Comparison of ENCODE assay signal across 15 cellular contexts in genomic region chr10:121580276-121581116, GRCh38. TPM values are rescaled to one million over a fixed set of nuclear protein-coding genes. Genes with fewer than 3 reads are reported as not detected.
DNase-seq lines count a peak whose midpoint lies in the region; ATAC-seq lines count a peak whose summit lies in the region.
"Had no signal": no experiment of that assay in that cellular context is flagged by ENCODE, and none has a peak within 500 bp of the region (broad histone marks: within the 10 kb centered on the region; RNA-seq: fewer than 3 reads in every experiment).

No MANE protein-coding gene starts in this region.

- H3K9me3 ChIP-seq in HUES48 (ENCODE audit: control insufficient read depth, insufficient read depth, low read length) (no peaks in the 10 kb centered on the region), SJCRH30 (replicated peaks) (peaks cover 4% of the 10 kb centered on the region; the same call in 1 of the 2 replicates), iPS-18c (ENCODE audit: control insufficient read depth, insufficient read depth, low read length) (no peaks in the 10 kb centered on the region)
- H3K9me3 ChIP-seq: BE2C, prostate gland had no signal

- H3K27ac ChIP-seq in HUES48 (ENCODE audit: low read depth, low read length), result peak overlapping the region; percentile 96
- H3K27ac ChIP-seq in SJCRH30, result no peak overlapping the region

- H3K9ac ChIP-seq in HUES48 (ENCODE audit: low read depth, low read length), result peak overlapping the region; percentile 12; the same call in 1 of the 2 replicates

- H3K4me1 ChIP-seq in HUES48 (ENCODE audit: control insufficient read depth, insufficient read depth, low read length), result peaks cover 67% of the 10 kb centered on the region
- H3K4me1 ChIP-seq in SJCRH30, result no peaks in the 10 kb centered on the region; the same call in 1 of the 2 replicates
- H3K4me1 ChIP-seq: BE2C had no signal

- peak; percentile 26 to 42 for DNase-seq in SJCRH30
- peak; percentile 71 for DNase-seq in renal cortical epithelial cell (ENCODE audit: low read depth)
- DNase-seq in stimulated activated CD4-positive, alpha-beta T cell treated with anti-CD3 and anti-CD28 coated beads, Interleukin-1b, Interleukin-23, amount 100 ng/mL, for 48 hours, result no peak
- no peak for DNase-seq in SHP77 treated with DMSO at 0.1 percent for 48 hours (lab: John Stamatoyannopoulos, UW)
- DNase-seq: BE2C; central memory CD4-positive, alpha-beta T cell; erythroblast; GOT3; stimulated activated CD4-positive, alpha-beta T cell treated with anti-CD3 and anti-CD28 coated beads, Interleukin-2, amount 100 ng/mL, for 48 hours; stimulated activated naive CD4-positive, alpha-beta T cell had no signal

- H3K36me3 ChIP-seq in HUES48 (ENCODE audit: control insufficient read depth, insufficient read depth, low read length) (peaks cover 34% of the 10 kb centered on the region), SJCRH30 (peaks cover 4% of the 10 kb centered on the region; the same call in 1 of the 2 replicates)
- H3K36me3 ChIP-seq: BE2C, prostate gland had no signal

- no peaks in the 10 kb centered on the region for H3K27me3 ChIP-seq in HUES48 (ENCODE audit: control insufficient read depth, insufficient read depth, low read length)
- H3K27me3 ChIP-seq in SJCRH30, result no peaks in the 10 kb centered on the region
- H3K27me3 ChIP-seq: BE2C had no signal

- no peak for ATAC-seq in GM21737 (IDR thresholded peaks at IDR 0.05; ENCODE audit: unreplicated experiment)
- ATAC-seq in HG02678 (IDR thresholded peaks at IDR 0.05; ENCODE audit: unreplicated experiment), result no peak

- H3K4me3 ChIP-seq in HUES48 (ENCODE audit: low read depth, low read length) (peak overlapping the region; percentile 38), SJCRH30 (no peak overlapping the region), iPS-18c (ENCODE audit: insufficient read depth, low read depth, low read length) (0 out of 2 replicates have a peak overlapping the region, but pooled peaks have one; percentile 5)
- H3K4me3 ChIP-seq: prostate gland had no signal

RNA-seq across cellular contexts. Expression of gene FGFR2, which starts 17.7 kb away (rescaled TPM):
- total RNA-seq in SJCRH30 (2014; rRNA removed; shearing (Covaris generic)), result 44.8 and 45.9 TPM in 2 replicates
- 4.7 and 50.3 TPM in 2 replicates for total RNA-seq in renal cortical epithelial cell

Comparison
In these comparisons a context has a peak if more than half of its experiments do, and no peak if none do; other contexts are left out.
1. DNase-seq: peak in SJCRH30 (2 of 2) and renal cortical epithelial cell (single experiment); none in stimulated activated CD4-positive, alpha-beta T cell treated with anti-CD3 and anti-CD28 coated beads, Interleukin-1b, Interleukin-23, amount 100 ng/mL, for 48 hours (single experiment) and SHP77 treated with DMSO at 0.1 percent for 48 hours (single experiment).